ENCODE assay signal across 1 cellular context in genomic region chr16:49924078-49924477, GRCh38.
TF ChIP-seq lines count a peak whose summit lies in the region.

No MANE protein-coding gene starts in this region.

TF ChIP-seq in K562, 482 proteins besides CTCF, POLR2A, EP300 and RAD21 (continued from another document):
- TF ChIP-seq NFYB (IDR thresholded peaks at IDR 0.05; ENCODE audit: extremely low read depth, insufficient read length) (peak; percentile 71), PHB (CRISPR knock-in tag; IDR thresholded peaks at IDR 0.05) (no peak), MYNN (IDR thresholded peaks at IDR 0.05) (no peak), MYNN (CRISPR knock-in tag; IDR thresholded peaks at IDR 0.05) (no peak), ZNF511 (CRISPR knock-in tag; IDR thresholded peaks at IDR 0.05) (no peak), E2F6 (IDR thresholded peaks at IDR 0.05; ENCODE audit: borderline replicate concordance in 1 of 2, extremely low read depth in 1 of 2, insufficient read depth in 1 of 2, insufficient read length in 1 of 2, low read depth in 1 of 2, low read length in 1 of 2, poor library complexity in 1 of 2, severe bottlenecking in 1 of 2) (no peak)
- TF ChIP-seq, protein P1, sequence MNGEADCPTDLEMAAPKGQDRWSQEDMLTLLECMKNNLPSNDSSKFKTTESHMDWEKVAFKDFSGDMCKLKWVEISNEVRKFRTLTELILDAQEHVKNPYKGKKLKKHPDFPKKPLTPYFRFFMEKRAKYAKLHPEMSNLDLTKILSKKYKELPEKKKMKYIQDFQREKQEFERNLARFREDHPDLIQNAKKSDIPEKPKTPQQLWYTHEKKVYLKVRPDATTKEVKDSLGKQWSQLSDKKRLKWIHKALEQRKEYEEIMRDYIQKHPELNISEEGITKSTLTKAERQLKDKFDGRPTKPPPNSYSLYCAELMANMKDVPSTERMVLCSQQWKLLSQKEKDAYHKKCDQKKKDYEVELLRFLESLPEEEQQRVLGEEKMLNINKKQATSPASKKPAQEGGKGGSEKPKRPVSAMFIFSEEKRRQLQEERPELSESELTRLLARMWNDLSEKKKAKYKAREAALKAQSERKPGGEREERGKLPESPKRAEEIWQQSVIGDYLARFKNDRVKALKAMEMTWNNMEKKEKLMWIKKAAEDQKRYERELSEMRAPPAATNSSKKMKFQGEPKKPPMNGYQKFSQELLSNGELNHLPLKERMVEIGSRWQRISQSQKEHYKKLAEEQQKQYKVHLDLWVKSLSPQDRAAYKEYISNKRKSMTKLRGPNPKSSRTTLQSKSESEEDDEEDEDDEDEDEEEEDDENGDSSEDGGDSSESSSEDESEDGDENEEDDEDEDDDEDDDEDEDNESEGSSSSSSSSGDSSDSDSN (IDR thresholded peaks at IDR 0.05; ENCODE audit: borderline replicate concordance in 1 of 2, low read depth in 2 of 2, low read length in 2 of 2): no peak
TF ChIP-seq in K562: peak in this region for 10.
